1 cellular context compared by ENCODE assay signal in genomic region chr3:66410371-66410770, GRCh38.
TF ChIP-seq lines count a peak whose summit lies in the region.

No MANE protein-coding gene starts in this region.

TF ChIP-seq in IMR-90, 13 proteins besides CTCF, POLR2A, EP300 and RAD21:
- TF ChIP-seq RFX5 (IDR thresholded peaks at IDR 0.05; ENCODE audit: low read depth, low read length) (no peak), FOS (IDR thresholded peaks at IDR 0.05; ENCODE audit: low read depth, low read length) (no peak), NFE2L2 (IDR thresholded peaks at IDR 0.05; ENCODE audit: low read depth, low read length) (no peak), SMC3 (IDR thresholded peaks at IDR 0.05; ENCODE audit: low read depth, low read length) (no peak), CHD1 (IDR thresholded peaks at IDR 0.05; ENCODE audit: low read depth, low read length) (no peak), BHLHE40 (IDR thresholded peaks at IDR 0.05; ENCODE audit: low read depth, low read length) (no peak), CEBPB (IDR thresholded peaks at IDR 0.05; ENCODE audit: low read depth, low read length) (no peak), RCOR1 (IDR thresholded peaks at IDR 0.05; ENCODE audit: insufficient replicate concordance, low read length) (no peak), MAFK (IDR thresholded peaks at IDR 0.05; ENCODE audit: low read depth, low read length) (no peak), MXI1 (IDR thresholded peaks at IDR 0.05; ENCODE audit: borderline replicate concordance, low read depth, low read length) (no peak), MAZ (IDR thresholded peaks at IDR 0.05; ENCODE audit: borderline replicate concordance, low read depth, low read length) (no peak)
- TF ChIP-seq, protein P1, sequence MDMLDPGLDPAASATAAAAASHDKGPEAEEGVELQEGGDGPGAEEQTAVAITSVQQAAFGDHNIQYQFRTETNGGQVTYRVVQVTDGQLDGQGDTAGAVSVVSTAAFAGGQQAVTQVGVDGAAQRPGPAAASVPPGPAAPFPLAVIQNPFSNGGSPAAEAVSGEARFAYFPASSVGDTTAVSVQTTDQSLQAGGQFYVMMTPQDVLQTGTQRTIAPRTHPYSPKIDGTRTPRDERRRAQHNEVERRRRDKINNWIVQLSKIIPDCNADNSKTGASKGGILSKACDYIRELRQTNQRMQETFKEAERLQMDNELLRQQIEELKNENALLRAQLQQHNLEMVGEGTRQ (IDR thresholded peaks at IDR 0.05; ENCODE audit: low read depth, low read length): no peak
- TF ChIP-seq, protein P2, sequence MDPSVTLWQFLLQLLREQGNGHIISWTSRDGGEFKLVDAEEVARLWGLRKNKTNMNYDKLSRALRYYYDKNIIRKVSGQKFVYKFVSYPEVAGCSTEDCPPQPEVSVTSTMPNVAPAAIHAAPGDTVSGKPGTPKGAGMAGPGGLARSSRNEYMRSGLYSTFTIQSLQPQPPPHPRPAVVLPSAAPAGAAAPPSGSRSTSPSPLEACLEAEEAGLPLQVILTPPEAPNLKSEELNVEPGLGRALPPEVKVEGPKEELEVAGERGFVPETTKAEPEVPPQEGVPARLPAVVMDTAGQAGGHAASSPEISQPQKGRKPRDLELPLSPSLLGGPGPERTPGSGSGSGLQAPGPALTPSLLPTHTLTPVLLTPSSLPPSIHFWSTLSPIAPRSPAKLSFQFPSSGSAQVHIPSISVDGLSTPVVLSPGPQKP (IDR thresholded peaks at IDR 0.05; ENCODE audit: borderline replicate concordance, low read depth, low read length): no peak
